Comparison of ENCODE assay signal across 10 cellular contexts in genomic region chr5:61301820-61302563, GRCh38. TPM values are rescaled to one million over a fixed set of nuclear protein-coding genes. Genes with fewer than 3 reads are reported as not detected.
DNase-seq lines count a peak whose midpoint lies in the region; ATAC-seq and TF ChIP-seq lines count a peak whose summit lies in the region.
"Had no signal": no experiment of that assay in that cellular context is flagged by ENCODE, and none has a peak within 500 bp of the region (broad histone marks: within the 10 kb centered on the region; RNA-seq: fewer than 3 reads in every experiment).

No MANE protein-coding gene starts in this region.

- ATAC-seq in right cardiac atrium (peak; percentile 92 to 95), GM19328 (IDR thresholded peaks at IDR 0.05; ENCODE audit: unreplicated experiment) (no peak), HG03196 (IDR thresholded peaks at IDR 0.05; ENCODE audit: unreplicated experiment) (no peak)

- H3K4me3 ChIP-seq in HEK293 (ENCODE audit: low read depth, low read length) = no peak overlapping the region
- H3K4me3 ChIP-seq in ascending aorta = no peak overlapping the region
- H3K4me3 ChIP-seq in right cardiac atrium (ENCODE audit: low read length) = no peak overlapping the region
- H3K4me3 ChIP-seq in skeletal muscle cell (ENCODE audit: low read depth, low read length) = no peak overlapping the region

- H3K27ac ChIP-seq in HEK293 (ENCODE audit: extremely low read depth, low read depth, low read length) (no peak overlapping the region), ascending aorta (peak overlapping the region; percentile 73), right cardiac atrium (ENCODE audit: low read length) (peak overlapping the region; percentile 65)

- no peaks in the 10 kb centered on the region for H3K27me3 ChIP-seq in ascending aorta
- no peaks in the 10 kb centered on the region for H3K27me3 ChIP-seq in right cardiac atrium (ENCODE audit: control insufficient read depth, insufficient read depth)

- WGBS in right cardiac atrium = 61% methylated on average over 11 of the region's 11 CpGs

- no peaks in the 10 kb centered on the region for H3K36me3 ChIP-seq in HEK293 (ENCODE audit: control insufficient read depth in 2 of 2, insufficient read depth in 1 of 2, low read length in 2 of 2)
- no peaks in the 10 kb centered on the region for H3K36me3 ChIP-seq in ascending aorta

- intact Hi-C loops in ascending aorta (cut with DNase I) = loop anchor here (1.0 kb wide), 1 partner anchor 28 kb away; no protein-coding TSS in a partner anchor
- intact Hi-C loops in right cardiac atrium (cut with DNase I) = no loop called here

- H3K9me3 ChIP-seq in HEK293 (ENCODE audit: control insufficient read depth, insufficient read depth, low read depth, low read length) (no peaks in the 10 kb centered on the region), ascending aorta (no peaks in the 10 kb centered on the region), right cardiac atrium (ENCODE audit: control insufficient read depth, low read length) (no peaks in the 10 kb centered on the region)

- POLR2A ChIA-PET in HEK293 (lab: Yijun Ruan, JAX) = interaction anchor here (0.6 to 2.1 kb wide), 4 partner anchors 14 to 151 kb away, joined by 3 to 10 read pairs (median 4); partner anchors contain the start of gene ZSWIM6

- CTCF ChIA-PET in HEK293 (lab: Yijun Ruan, JAX) = interaction anchor here (0.6 to 1.1 kb wide), 5 partner anchors 21 to 514 kb away, joined by 3 to 4 read pairs (median 3); no protein-coding TSS in a partner anchor

- TF ChIP-seq CTCF in HEK293 (tag by site-specific recombination; IDR thresholded peaks at IDR 0.05) (no peak), ascending aorta (IDR thresholded peaks at IDR 0.05) (no peak)

- peaks cover 8% of the 10 kb centered on the region for H3K4me1 ChIP-seq in HEK293 (ENCODE audit: control insufficient read depth, insufficient read depth, low read length)
- peaks cover 0 to 21% of the 10 kb centered on the region in 2 donors for H3K4me1 ChIP-seq in ascending aorta
- peaks cover 9% of the 10 kb centered on the region for H3K4me1 ChIP-seq in right cardiac atrium (ENCODE audit: control insufficient read depth, insufficient read depth, low read length)

- DNase-seq in ascending aorta (ENCODE audit: low spot score in 2 of 2) (peak; percentile 70 to 94), right cardiac atrium (peak; percentile 73 to 81 (median 78)), skeletal muscle cell (ENCODE audit: low read depth) (peak; percentile 98), NCI-H345 treated with DMSO at 0.1 percent for 48 hours (lab: John Stamatoyannopoulos, UW; ENCODE audit: unreplicated experiment) (no peak), D341Med (ENCODE audit: low spot score) (no peak)
- DNase-seq: central memory CD4-positive, alpha-beta T cell; NCI-H1694 treated with DMSO at 0.1 percent for 48 hours had no signal

TF ChIP-seq in HEK293, 187 proteins besides CTCF, POLR2A, EP300 and RAD21:
- TF ChIP-seq ATF2 (tag by site-specific recombination; IDR thresholded peaks at IDR 0.05; ENCODE audit: low read depth) = no peak
- TF ChIP-seq ZNF777 (tag by site-specific recombination; IDR thresholded peaks at IDR 0.05; ENCODE audit: borderline replicate concordance) = no peak
- TF ChIP-seq OVOL3 (tag by site-specific recombination; IDR thresholded peaks at IDR 0.05) = no peak
- TF ChIP-seq SCRT2 (tag by site-specific recombination; IDR thresholded peaks at IDR 0.05) = 0 out of 2 replicates have a peak, but pooled peaks have one; percentile 42
- peak; percentile 24; the same call in 1 of the 2 replicates for TF ChIP-seq SCRT1 (tag by site-specific recombination; IDR thresholded peaks at IDR 0.05; ENCODE audit: borderline replicate concordance)

RNA-seq across cellular contexts. Expression of gene ZSWIM6, which starts 30.1 kb away (rescaled TPM):
- total RNA-seq in ascending aorta (8.8 TPM), right cardiac atrium (1 to 10 TPM; 6.3 to 7.9 (median 7.3) TPM)
- 2.5 TPM for polyA plus RNA-seq in right cardiac atrium

Comparison
In these comparisons a context has a peak if more than half of its experiments do, and no peak if none do; other contexts are left out.
1. DNase-seq: peak in ascending aorta (2 of 2), right cardiac atrium (3 of 3) and skeletal muscle cell (single experiment); none in NCI-H345 treated with DMSO at 0.1 percent for 48 hours (single experiment) and D341Med (single experiment).
2. ATAC-seq: peak in right cardiac atrium (2 of 2); none in GM19328 (single experiment) and HG03196 (single experiment).